Comparison of ENCODE assay signal across 21 cellular contexts in the genomic region with DNA sequence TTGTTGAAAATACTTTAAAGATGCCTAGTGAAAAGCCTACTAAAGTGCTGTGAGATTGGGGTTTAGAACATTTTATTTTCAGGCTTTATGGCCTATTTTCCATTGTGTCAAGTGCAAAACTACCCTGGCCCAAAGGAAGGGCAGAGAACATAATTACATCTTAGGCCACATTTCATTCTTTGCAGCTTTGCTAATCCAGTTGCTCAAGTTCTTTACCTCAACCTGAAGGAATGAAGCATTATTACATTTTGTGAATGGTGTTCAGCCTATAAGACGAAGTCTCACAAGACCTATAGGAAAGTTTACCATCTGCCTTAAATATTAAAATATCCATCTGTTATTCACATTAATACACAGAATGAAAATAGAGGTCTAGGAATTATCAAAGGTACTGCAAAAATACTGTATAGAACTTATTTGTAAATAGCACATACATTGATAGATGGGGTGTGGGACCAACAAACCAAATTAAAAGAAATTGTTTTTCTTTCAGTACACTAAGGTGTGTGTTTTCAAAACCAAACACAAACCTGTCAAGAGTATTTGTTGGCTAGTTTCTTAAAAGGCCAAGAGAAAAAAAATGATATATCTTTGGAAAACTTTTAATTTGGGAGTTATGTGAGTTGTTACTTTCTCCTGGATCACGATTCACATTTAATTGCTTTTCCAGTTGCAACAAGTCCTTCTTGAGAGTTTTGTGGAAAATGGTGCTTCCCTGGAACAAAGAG. TPM values are rescaled to one million over a fixed set of nuclear protein-coding genes. Genes with fewer than 3 reads are reported as not detected.
DNase-seq lines count a peak whose midpoint lies in the region; ATAC-seq and TF ChIP-seq lines count a peak whose summit lies in the region.
"Had no signal": no experiment of that assay in that cellular context is flagged by ENCODE, and none has a peak within 500 bp of the region (broad histone marks: within the 10 kb centered on the region; RNA-seq: fewer than 3 reads in every experiment).

No MANE protein-coding gene starts in this region.

- ATAC-seq in CD4-positive, alpha-beta T cell (ENCODE audit: poor library complexity) = no peak
- ATAC-seq in GM23338 (no peak), GM18873 (IDR thresholded peaks at IDR 0.05; ENCODE audit: low FRiP score, unreplicated experiment) (no peak)

- peak overlapping the region; percentile 40 for H3K27ac Mint-ChIP-seq in CD4-positive, alpha-beta T cell
- no peak overlapping the region for H3K27ac Mint-ChIP-seq in GM23338
- H3K27ac Mint-ChIP-seq in activated naive CD8-positive, alpha-beta T cell = peak overlapping the region; percentile 58
- peak overlapping the region; percentile 73 for H3K27ac Mint-ChIP-seq in mesothelial cell of epicardium
- H3K27ac Mint-ChIP-seq: activated T-helper 2 cell treated with anti-CD3 and anti-CD28 coated beads, Interferon-gamma antibody, Interleukin-2, Interleukin-4, amounts not matched to agents 10 μg/mL and 5 μg/mL and 100 μg/mL, durations not matched to agents 14 hours and 24 hours and 36 hours had no signal

- H2AFZ ChIP-seq in GM23338 = no peak overlapping the region

- peaks cover 33% of the 10 kb centered on the region for H3K36me3 ChIP-seq in GM23338 (ENCODE audit: insufficient read depth)

- H3F3A ChIP-seq in GM23338 (replicated peaks; ENCODE audit: low read depth) = peaks cover 30% of the 10 kb centered on the region; the same call in 1 of the 2 replicates

- intact Hi-C loops in CD4-positive, alpha-beta T cell (cut with DNase I, micrococcal nuclease) = no loop called here

- peaks cover 19% of the 10 kb centered on the region for H3K4me1 Mint-ChIP-seq in CD4-positive, alpha-beta T cell (ENCODE audit: low read depth)
- H3K4me1 Mint-ChIP-seq in GM23338 = peaks cover 3% of the 10 kb centered on the region; the same call in 2 of the 3 replicates
- H3K4me1 Mint-ChIP-seq in activated naive CD8-positive, alpha-beta T cell (ENCODE audit: low read depth) = peaks cover 33% of the 10 kb centered on the region
- no peaks in the 10 kb centered on the region for H3K4me1 Mint-ChIP-seq in mesothelial cell of epicardium

- no peaks in the 10 kb centered on the region for H3K9me3 Mint-ChIP-seq in CD4-positive, alpha-beta T cell
- no peaks in the 10 kb centered on the region for H3K9me3 Mint-ChIP-seq in GM23338
- H3K9me3 Mint-ChIP-seq in activated naive CD8-positive, alpha-beta T cell (ENCODE audit: low read depth) = no peaks in the 10 kb centered on the region
- no peaks in the 10 kb centered on the region for H3K9me3 Mint-ChIP-seq in mesothelial cell of epicardium
- H3K9me3 Mint-ChIP-seq: activated CD4-positive, alpha-beta memory T cell treated with anti-CD3 and anti-CD28 coated beads for 36 hours; activated T-helper 2 cell treated with anti-CD3 and anti-CD28 coated beads, Interferon-gamma antibody, Interleukin-2, Interleukin-4, amounts not matched to agents 10 μg/mL and 5 μg/mL and 100 μg/mL, durations not matched to agents 14 hours and 24 hours and 36 hours; H9 had no signal

- no peak for TF ChIP-seq CTCF in CD4-positive, alpha-beta T cell (IDR thresholded peaks at IDR 0.05)
- TF ChIP-seq CTCF in GM23338 (conservative IDR thresholded peaks at IDR 0.05; ENCODE audit: low read depth in 2 of 2) (no peak), mesothelial cell of epicardium (IDR thresholded peaks at IDR 0.05; ENCODE audit: unreplicated experiment) (no peak)

- H3K4me1 ChIP-seq in GM23338 (ENCODE audit: insufficient read depth) = no peaks in the 10 kb centered on the region
- H3K4me1 ChIP-seq: BE2C had no signal

- H3K27me3 Mint-ChIP-seq in CD4-positive, alpha-beta T cell = no peaks in the 10 kb centered on the region
- H3K27me3 Mint-ChIP-seq in GM23338 (ENCODE audit: insufficient read depth, low read depth, poor library complexity) (peaks cover 4% of the 10 kb centered on the region), mesothelial cell of epicardium (ENCODE audit: low read depth) (no peaks in the 10 kb centered on the region)
- H3K27me3 Mint-ChIP-seq in activated naive CD8-positive, alpha-beta T cell = no peaks in the 10 kb centered on the region
- H3K27me3 Mint-ChIP-seq: activated CD4-positive, alpha-beta memory T cell treated with anti-CD3 and anti-CD28 coated beads for 36 hours had no signal

- DNase-seq in CD4-positive, alpha-beta T cell = no peak
- DNase-seq in GM23338 (ENCODE audit: low spot score) (no peak), mesothelial cell of epicardium (ENCODE audit: low spot score in 2 of 2, unreplicated experiment in 2 of 2) (no peak), NCI-H748 treated with DMSO at 0.1 percent for 48 hours (lab: John Stamatoyannopoulos, UW) (no peak), GM19240 (ENCODE audit: insufficient read length, low spot score) (no peak), mucosa of gallbladder (ENCODE audit: low spot score) (no peak)
- DNase-seq: activated CD4-positive, alpha-beta memory T cell treated with anti-CD3 and anti-CD28 coated beads for 36 hours; amygdala; BE2C; cerebellar nuclear complex; DMS 273 treated with DMSO at 0.1 percent for 48 hours; H9; Karpas-422; NCI-H1105; NCI-H69; PC-3; small intestine had no signal

- POLR2A ChIA-PET in CD4-positive, alpha-beta T cell (lab: Charles Lee) = interaction anchor here (4.7 kb wide), 1 partner anchor 10 kb away, joined by 37 read pairs; no protein-coding TSS in a partner anchor

- H3K27me3 ChIP-seq in CD4-positive, alpha-beta T cell (ENCODE audit: control insufficient read depth, insufficient read depth, low read length) = no peaks in the 10 kb centered on the region
- no peaks in the 10 kb centered on the region for H3K27me3 ChIP-seq in GM23338 (ENCODE audit: insufficient read depth)
- H3K27me3 ChIP-seq: BE2C had no signal

- H3K27ac ChIP-seq in CD4-positive, alpha-beta T cell (ENCODE audit: low read depth, low read length) = no peak overlapping the region
- H3K27ac ChIP-seq in GM23338 (ENCODE audit: low read depth) = peak overlapping the region; percentile 61
- H3K27ac ChIP-seq: thoracic aorta had no signal

- CTCF ChIA-PET in CD4-positive, alpha-beta T cell (lab: Charles Lee) = no interaction called here

- no peaks in the 10 kb centered on the region for H3K9me2 ChIP-seq in GM23338 (ENCODE audit: insufficient read depth)

- no peaks in the 10 kb centered on the region for H3K9me3 ChIP-seq in CD4-positive, alpha-beta T cell (ENCODE audit: control insufficient read depth, low read length)
- H3K9me3 ChIP-seq: BE2C, thoracic aorta had no signal

- H3K4me3 ChIP-seq in GM23338 = no peak overlapping the region
- H3K4me3 ChIP-seq: thoracic aorta had no signal

- peaks cover 12% of the 10 kb centered on the region for H3K79me2 ChIP-seq in GM23338 (replicated peaks; ENCODE audit: insufficient read depth)

- no peaks in the 10 kb centered on the region; the same call in none of the 2 replicates for H4K20me1 ChIP-seq in GM23338 (replicated peaks; ENCODE audit: insufficient read depth)

- peaks cover 92% of the 10 kb centered on the region for H3K36me3 Mint-ChIP-seq in CD4-positive, alpha-beta T cell (ENCODE audit: low read depth)
- H3K36me3 Mint-ChIP-seq in GM23338 (ENCODE audit: low read depth) = peaks cover 90% of the 10 kb centered on the region
- peaks cover 10% of the 10 kb centered on the region for H3K36me3 Mint-ChIP-seq in activated naive CD8-positive, alpha-beta T cell
- peaks cover 40% of the 10 kb centered on the region for H3K36me3 Mint-ChIP-seq in mesothelial cell of epicardium

- H3K4me3 Mint-ChIP-seq in CD4-positive, alpha-beta T cell = no peak overlapping the region
- H3K4me3 Mint-ChIP-seq in GM23338 = no peak overlapping the region
- no peak overlapping the region for H3K4me3 Mint-ChIP-seq in activated naive CD8-positive, alpha-beta T cell
- no peak overlapping the region for H3K4me3 Mint-ChIP-seq in mesothelial cell of epicardium
- H3K4me3 Mint-ChIP-seq: activated CD4-positive, alpha-beta memory T cell treated with anti-CD3 and anti-CD28 coated beads for 36 hours; H9 had no signal

- H3K4me2 ChIP-seq in GM23338 = no peak overlapping the region

TF ChIP-seq in GM23338, 12 proteins besides CTCF, POLR2A, EP300 and RAD21 (continues in another document):
- no peak for TF ChIP-seq ZNF114 (CRISPR knock-in tag; IDR thresholded peaks at IDR 0.05)

RNA-seq across cellular contexts. Expression of a gene that starts 12.0 kb away (rescaled TPM):
- total RNA-seq in CD4-positive, alpha-beta T cell = 10 to 100 TPM; 58.5 to 67.6 TPM
- total RNA-seq in GM23338 (2014; rRNA removed; shearing (Covaris generic)) = 140 and 172 TPM in 2 replicates
- 132 and 143 TPM in 2 replicates for polyA plus RNA-seq in GM23338 (2016; fragmentation: Nextera tagmentation; extraction: Ambion mirVana)
- total RNA-seq in mesothelial cell of epicardium = 247 to 256 TPM (median 254 TPM) in 3 replicates
- total RNA-seq in mucosa of gallbladder = 94.3 TPM

RNA-seq across cellular contexts. Expression of a gene that starts 22.5 kb away (rescaled TPM):
- 10 to 100 TPM; 74.2 to 78.0 TPM for total RNA-seq in CD4-positive, alpha-beta T cell
- total RNA-seq in GM23338 (2014; rRNA removed; shearing (Covaris generic)) = 30.1 and 37.3 TPM in 2 replicates
- 45.2 and 54.1 TPM in 2 replicates for polyA plus RNA-seq in GM23338 (2016; fragmentation: Nextera tagmentation; extraction: Ambion mirVana)
- total RNA-seq in mesothelial cell of epicardium (62.1 to 72.7 TPM (median 63.2 TPM) in 3 replicates), mucosa of gallbladder (43.4 TPM)
